Comparison of ENCODE assay signal across 8 cellular contexts in genomic region chr10:87863951-87864496, GRCh38. TPM values are rescaled to one million over a fixed set of nuclear protein-coding genes. Genes with fewer than 3 reads are reported as not detected.
A peak's percentile ranks its signal among the peaks of the same experiment; 100 is the strongest.
DNase-seq lines count a peak whose midpoint lies in the region; TF ChIP-seq lines count a peak whose summit lies in the region.
"Not testable (repeated sequence)": the region's sequence is repeated elsewhere in the genome, so short reads cannot be mapped to it uniquely, and the experiment has no call there.

No MANE protein-coding gene starts in this region.

- H3K9me3 ChIP-seq in BE2C; PC-9 (ENCODE audit: insufficient read depth, low read depth); muscle layer of duodenum (ENCODE audit: control insufficient read depth in 1 of 2, low read length in 2 of 2): not testable (repeated sequence)

- intact Hi-C loops in PC-9 (cut with micrococcal nuclease; ENCODE audit: unreplicated experiment) (loop anchor here (2.0 to 10.0 kb wide), 7 partner anchors 17 to 689 kb away; partner anchors contain the start of gene ATAD1), cardiac septum (cut with DNase I) (loop anchor here (2.0 to 5.0 kb wide), 3 partner anchors 47 to 688 kb away; partner anchors contain the start of gene ATAD1)

- H3K36me3 ChIP-seq in BE2C; PC-9 (ENCODE audit: low read depth); muscle layer of duodenum (ENCODE audit: control insufficient read depth in 1 of 2, insufficient read depth in 2 of 2, low read length in 2 of 2): not testable (repeated sequence)

- H3F3A ChIP-seq in PC-9 (ENCODE audit: insufficient read depth, low read depth): peaks cover 14% of the 10 kb centered on the region

- H2AFZ ChIP-seq in PC-9: peak overlapping the region; percentile 89; the same call in 1 of the 2 replicates

- TF ChIP-seq CTCF in BE2C (IDR thresholded peaks at IDR 0.05; ENCODE audit: low read depth, low read length); HFF-Myc (IDR thresholded peaks at IDR 0.05; ENCODE audit: low read depth, low read length, missing control alignments); PC-9 (conservative IDR thresholded peaks at IDR 0.05): not testable (repeated sequence)

- POLR2A ChIA-PET in PC-9 (lab: Charles Lee; ENCODE audit: unreplicated experiment): interaction anchor here (0.5 kb wide), 1 partner anchor 525 kb away, joined by 4 read pairs; no protein-coding TSS in a partner anchor

- H3K27ac ChIP-seq in PC-9 (peak overlapping the region; percentile 77), muscle layer of duodenum (ENCODE audit: low read length) (peak overlapping the region; percentile 93)

- peak; percentile 39 for DNase-seq in BE2C
- DNase-seq in HFF-Myc (ENCODE audit: extremely low read depth, low read depth); PC-9: not testable (repeated sequence)
- peak; percentile 21 for DNase-seq in activated T-cell treated with anti-CD3 and anti-CD28 coated beads for 48 hours (ENCODE audit: low read depth)
- peak; percentile 31 for DNase-seq in central memory CD4-positive, alpha-beta T cell
- DNase-seq in cardiac septum (ENCODE audit: low spot score): peak; percentile 83
- DNase-seq in stimulated activated CD8-positive, alpha-beta memory T cell treated with anti-CD3 and anti-CD28 coated beads, Interleukin-12 subunit alpha, Interleukin-12 subunit beta, amount 100 ng/mL, for 4 hours (ENCODE audit: low read depth): peak; percentile 7

- H3K79me2 ChIP-seq in PC-9 (ENCODE audit: low read depth): peaks cover 49% of the 10 kb centered on the region

- peaks cover 31% of the 10 kb centered on the region for H4K20me1 ChIP-seq in PC-9 (ENCODE audit: insufficient read depth)

- H3K4me3 ChIP-seq in BE2C (ENCODE audit: low read depth, low read length) (peak overlapping the region; percentile 99), HFF-Myc (replicated peaks; ENCODE audit: low read depth, low read length) (peak overlapping the region; percentile 83), PC-9 (peak overlapping the region; percentile 98), muscle layer of duodenum (ENCODE audit: low read depth in 1 of 2, low read length in 2 of 2) (peak overlapping the region; percentile 98 to 99)

- H3K4me1 ChIP-seq in BE2C: not testable (repeated sequence)
- H3K4me1 ChIP-seq in PC-9 (replicated peaks; ENCODE audit: insufficient read depth) (peaks cover 32% of the 10 kb centered on the region), muscle layer of duodenum (ENCODE audit: control insufficient read depth in 1 of 2, insufficient read depth in 2 of 2, low read length in 2 of 2) (peaks cover 0 to 11% of the 10 kb centered on the region in 2 donors)

- not testable (repeated sequence) for H3K27me3 ChIP-seq in BE2C; PC-9 (ENCODE audit: insufficient read depth, low read depth); muscle layer of duodenum (ENCODE audit: low read depth, low read length)

- BruUV-seq in PC-9 (replicated peaks; lab: Mats Ljungman, UMichigan): not testable (repeated sequence)

- H3K4me2 ChIP-seq in PC-9: peak overlapping the region; percentile 95

- H3K9me2 ChIP-seq in PC-9 (ENCODE audit: insufficient read depth): not testable (repeated sequence)

- CTCF ChIA-PET in PC-9 (lab: Charles Lee): not testable (repeated sequence)

RNA-seq across cellular contexts. Expression of gene PTEN, which starts 0.6 kb away (rescaled TPM):
- 49.9 TPM for polyA plus RNA-seq in BE2C (2012; ENCODE audit: insufficient read depth, insufficient read length, low read depth)
- total RNA-seq in PC-9 (2021): 40.7 and 44.9 TPM in 2 replicates
- total RNA-seq in cardiac septum: 59.5 TPM

RNA-seq across cellular contexts. Expression of gene KLLN, which starts 0.7 kb away (rescaled TPM):
- polyA plus RNA-seq in BE2C (2012; ENCODE audit: insufficient read depth, insufficient read length, low read depth): 1.0 TPM
- 0.30 and 0.57 TPM in 2 replicates for total RNA-seq in PC-9 (2021)
- total RNA-seq in cardiac septum: 0.24 TPM

RNA-seq across cellular contexts. Expression of gene ATAD1, which starts 46.0 kb away (rescaled TPM):
- 32.5 TPM for polyA plus RNA-seq in BE2C (2012; ENCODE audit: insufficient read depth, insufficient read length, low read depth)
- total RNA-seq in PC-9 (2021) (21.8 and 26.3 TPM in 2 replicates), cardiac septum (92.0 TPM)
